1 cellular context compared by ENCODE assay signal in the genomic region with DNA sequence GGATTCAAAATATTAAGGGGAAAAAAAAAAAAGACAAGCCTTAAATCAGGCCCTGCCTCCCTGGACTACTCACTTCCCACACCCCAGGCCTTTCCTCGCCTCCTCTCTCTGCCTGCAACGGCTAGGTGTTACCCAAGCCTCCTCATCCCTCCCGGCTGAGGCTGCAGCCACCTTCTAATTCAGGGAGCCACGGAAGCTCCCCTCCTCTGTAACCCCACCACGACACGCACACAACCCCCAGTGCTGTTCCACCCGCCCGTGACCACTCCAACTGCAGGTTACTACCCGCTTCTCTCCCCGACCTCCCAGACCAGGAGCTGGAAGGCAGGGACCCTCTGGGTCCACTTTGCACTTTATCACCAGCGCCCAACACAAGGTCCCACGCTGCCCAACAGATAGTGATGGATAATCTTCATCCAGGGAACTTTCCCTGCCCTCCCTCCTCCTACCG.
TF ChIP-seq lines count a peak whose summit lies in the region.

No MANE protein-coding gene starts in this region.

TF ChIP-seq in IMR-90, 13 proteins besides CTCF, POLR2A, EP300 and RAD21 (continued from another document):
- TF ChIP-seq ELK1 (IDR thresholded peaks at IDR 0.05; ENCODE audit: borderline replicate concordance, low read depth, low read length): no peak
- TF ChIP-seq CEBPB (IDR thresholded peaks at IDR 0.05; ENCODE audit: low read depth, low read length): no peak
- no peak for TF ChIP-seq MAZ (IDR thresholded peaks at IDR 0.05; ENCODE audit: borderline replicate concordance, low read depth, low read length)
- TF ChIP-seq MXI1 (IDR thresholded peaks at IDR 0.05; ENCODE audit: borderline replicate concordance, low read depth, low read length): no peak
- TF ChIP-seq FOS (IDR thresholded peaks at IDR 0.05; ENCODE audit: low read depth, low read length): no peak
- no peak for TF ChIP-seq BHLHE40 (IDR thresholded peaks at IDR 0.05; ENCODE audit: low read depth, low read length)
- no peak for TF ChIP-seq RCOR1 (IDR thresholded peaks at IDR 0.05; ENCODE audit: insufficient replicate concordance, low read length)
- no peak for TF ChIP-seq MAFK (IDR thresholded peaks at IDR 0.05; ENCODE audit: low read depth, low read length)
